ENCODE assay signal across 8 cellular contexts in genomic region chr2:153551698-153552097, GRCh38.
"Had no signal": no experiment of that assay in that cellular context is flagged by ENCODE, and none has a peak within 500 bp of the region (broad histone marks: within the 10 kb centered on the region; RNA-seq: fewer than 3 reads in every experiment).

No MANE protein-coding gene starts in this region.

- H3K9me3 ChIP-seq: HAP-1 had no signal

- H3K27ac Mint-ChIP-seq: GM23338, H9, HFFc6 had no signal

- H3K4me2 ChIP-seq: GM23338 had no signal

- H3K4me1 ChIP-seq: HAP-1 had no signal

- H2AFZ ChIP-seq: GM23248, GM23338 had no signal

- H3K27ac ChIP-seq: GM23248 had no signal

- H3K9ac ChIP-seq: GM23248 had no signal

- H3K4me3 Mint-ChIP-seq: GM23338, H9, HFFc6 had no signal

- DNase-seq: GM23248, GOT3, H9, HCEC 1CT, HFFc6 had no signal

- ATAC-seq: GM23338, HCT116 had no signal

- H3K4me3 ChIP-seq: GM23248, GM23338, HAP-1 had no signal

- H3K36me3 ChIP-seq: HAP-1 had no signal

- H3K4me1 Mint-ChIP-seq: GM23338, H9 had no signal
